1 cellular context compared by ENCODE assay signal in the genomic region with DNA sequence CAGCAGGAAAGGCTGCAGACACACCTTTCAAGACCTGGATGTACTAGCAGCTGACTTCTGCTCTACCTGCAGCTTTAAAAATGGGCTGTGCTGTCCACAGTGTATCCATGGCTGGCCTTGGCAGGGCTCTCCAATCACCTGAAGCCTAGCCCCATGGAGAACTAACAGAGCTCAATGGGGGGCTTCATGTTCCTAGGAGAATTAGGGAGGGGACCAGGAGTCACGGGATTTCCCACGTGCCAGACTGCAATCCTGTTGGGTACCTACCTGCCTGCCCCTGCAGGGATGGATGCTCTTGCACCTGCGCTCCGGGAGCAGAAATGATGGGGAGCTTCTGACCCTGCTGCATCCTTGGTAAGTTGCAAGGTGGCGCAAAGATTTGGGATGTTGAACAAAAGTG.
TF ChIP-seq lines count a peak whose summit lies in the region.

No MANE protein-coding gene starts in this region.

TF ChIP-seq in H1, 55 proteins besides CTCF, POLR2A, EP300 and RAD21:
- TF ChIP-seq YY1 (IDR thresholded peaks at IDR 0.05; ENCODE audit: low read depth, low read length), result no peak
- TF ChIP-seq CEBPB (IDR thresholded peaks at IDR 0.05; ENCODE audit: low read depth, low read length), result no peak
- no peak for TF ChIP-seq PHF8 (conservative IDR thresholded peaks at IDR 0.05; ENCODE audit: low read depth, low read length)
- TF ChIP-seq, protein P1, sequence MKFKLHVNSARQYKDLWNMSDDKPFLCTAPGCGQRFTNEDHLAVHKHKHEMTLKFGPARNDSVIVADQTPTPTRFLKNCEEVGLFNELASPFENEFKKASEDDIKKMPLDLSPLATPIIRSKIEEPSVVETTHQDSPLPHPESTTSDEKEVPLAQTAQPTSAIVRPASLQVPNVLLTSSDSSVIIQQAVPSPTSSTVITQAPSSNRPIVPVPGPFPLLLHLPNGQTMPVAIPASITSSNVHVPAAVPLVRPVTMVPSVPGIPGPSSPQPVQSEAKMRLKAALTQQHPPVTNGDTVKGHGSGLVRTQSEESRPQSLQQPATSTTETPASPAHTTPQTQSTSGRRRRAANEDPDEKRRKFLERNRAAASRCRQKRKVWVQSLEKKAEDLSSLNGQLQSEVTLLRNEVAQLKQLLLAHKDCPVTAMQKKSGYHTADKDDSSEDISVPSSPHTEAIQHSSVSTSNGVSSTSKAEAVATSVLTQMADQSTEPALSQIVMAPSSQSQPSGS (IDR thresholded peaks at IDR 0.05; ENCODE audit: low read length), result no peak
- no peak for TF ChIP-seq TAF1 (IDR thresholded peaks at IDR 0.05; ENCODE audit: low read depth, low read length)
- TF ChIP-seq CHD2 (IDR thresholded peaks at IDR 0.05; ENCODE audit: low read length), result no peak
- TF ChIP-seq TBP (IDR thresholded peaks at IDR 0.05; ENCODE audit: low read depth, low read length), result no peak
- no peak for TF ChIP-seq CHD1 (IDR thresholded peaks at IDR 0.05; ENCODE audit: low read depth, low read length)
- TF ChIP-seq TCF12 (IDR thresholded peaks at IDR 0.05; ENCODE audit: low read depth, low read length), result no peak
- no peak for TF ChIP-seq TAF7 (optimal IDR thresholded peaks at IDR 0.05; ENCODE audit: borderline replicate concordance, low read depth, low read length)
- no peak for TF ChIP-seq SAP30 (IDR thresholded peaks at IDR 0.05; ENCODE audit: insufficient read depth, insufficient replicate concordance, low read length)
- TF ChIP-seq JUN (IDR thresholded peaks at IDR 0.05; ENCODE audit: low read depth, low read length), result no peak
- TF ChIP-seq HDAC6 (IDR thresholded peaks at IDR 0.05; ENCODE audit: low read depth, low read length), result no peak
- TF ChIP-seq SIX5 (IDR thresholded peaks at IDR 0.05; ENCODE audit: low read depth, low read length), result no peak
- no peak for TF ChIP-seq SP4 (IDR thresholded peaks at IDR 0.05; ENCODE audit: low read length)
- no peak for TF ChIP-seq KDM1A (IDR thresholded peaks at IDR 0.05; ENCODE audit: borderline replicate concordance, low read length)
- TF ChIP-seq SIN3A (conservative IDR thresholded peaks at IDR 0.05 in 1 of 2, IDR thresholded peaks at IDR 0.05 in 1 of 2; ENCODE audit: low read depth in 1 of 2, low read length in 2 of 2), result no peak
- TF ChIP-seq GTF2F1 (IDR thresholded peaks at IDR 0.05; ENCODE audit: borderline replicate concordance, low read depth, low read length), result no peak
